ENCODE assay signal across 1 cellular context in genomic region chr16:56657555-56658430, GRCh38.
TF ChIP-seq lines count a peak whose summit lies in the region.

Gene MT1F, plus strand, starts transcription at chr16:56657959. Its CDS starts 100 bp downstream, at chr16:56658059.

TF ChIP-seq in GM12878, 131 proteins besides CTCF, POLR2A, EP300 and RAD21 (continued from another document):
- TF ChIP-seq, protein P1, sequence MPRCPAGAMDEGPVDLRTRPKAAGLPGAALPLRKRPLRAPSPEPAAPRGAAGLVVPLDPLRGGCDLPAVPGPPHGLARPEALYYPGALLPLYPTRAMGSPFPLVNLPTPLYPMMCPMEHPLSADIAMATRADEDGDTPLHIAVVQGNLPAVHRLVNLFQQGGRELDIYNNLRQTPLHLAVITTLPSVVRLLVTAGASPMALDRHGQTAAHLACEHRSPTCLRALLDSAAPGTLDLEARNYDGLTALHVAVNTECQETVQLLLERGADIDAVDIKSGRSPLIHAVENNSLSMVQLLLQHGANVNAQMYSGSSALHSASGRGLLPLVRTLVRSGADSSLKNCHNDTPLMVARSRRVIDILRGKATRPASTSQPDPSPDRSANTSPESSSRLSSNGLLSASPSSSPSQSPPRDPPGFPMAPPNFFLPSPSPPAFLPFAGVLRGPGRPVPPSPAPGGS (IDR thresholded peaks at IDR 0.05; ENCODE audit: borderline replicate concordance, insufficient read depth, low read depth, low read length, poor library complexity, severe bottlenecking), result no peak
- TF ChIP-seq, protein P2, sequence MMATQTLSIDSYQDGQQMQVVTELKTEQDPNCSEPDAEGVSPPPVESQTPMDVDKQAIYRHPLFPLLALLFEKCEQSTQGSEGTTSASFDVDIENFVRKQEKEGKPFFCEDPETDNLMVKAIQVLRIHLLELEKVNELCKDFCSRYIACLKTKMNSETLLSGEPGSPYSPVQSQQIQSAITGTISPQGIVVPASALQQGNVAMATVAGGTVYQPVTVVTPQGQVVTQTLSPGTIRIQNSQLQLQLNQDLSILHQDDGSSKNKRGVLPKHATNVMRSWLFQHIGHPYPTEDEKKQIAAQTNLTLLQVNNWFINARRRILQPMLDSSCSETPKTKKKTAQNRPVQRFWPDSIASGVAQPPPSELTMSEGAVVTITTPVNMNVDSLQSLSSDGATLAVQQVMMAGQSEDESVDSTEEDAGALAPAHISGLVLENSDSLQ (IDR thresholded peaks at IDR 0.05), result peak; percentile 32; the same call in 1 of the 2 replicates
- no peak for TF ChIP-seq TARDBP (IDR thresholded peaks at IDR 0.05; ENCODE audit: borderline replicate concordance)
- no peak for TF ChIP-seq SP1 (IDR thresholded peaks at IDR 0.05; ENCODE audit: low read depth, low read length)
- TF ChIP-seq RAD51 (IDR thresholded peaks at IDR 0.05), result no peak
- TF ChIP-seq, protein P3, sequence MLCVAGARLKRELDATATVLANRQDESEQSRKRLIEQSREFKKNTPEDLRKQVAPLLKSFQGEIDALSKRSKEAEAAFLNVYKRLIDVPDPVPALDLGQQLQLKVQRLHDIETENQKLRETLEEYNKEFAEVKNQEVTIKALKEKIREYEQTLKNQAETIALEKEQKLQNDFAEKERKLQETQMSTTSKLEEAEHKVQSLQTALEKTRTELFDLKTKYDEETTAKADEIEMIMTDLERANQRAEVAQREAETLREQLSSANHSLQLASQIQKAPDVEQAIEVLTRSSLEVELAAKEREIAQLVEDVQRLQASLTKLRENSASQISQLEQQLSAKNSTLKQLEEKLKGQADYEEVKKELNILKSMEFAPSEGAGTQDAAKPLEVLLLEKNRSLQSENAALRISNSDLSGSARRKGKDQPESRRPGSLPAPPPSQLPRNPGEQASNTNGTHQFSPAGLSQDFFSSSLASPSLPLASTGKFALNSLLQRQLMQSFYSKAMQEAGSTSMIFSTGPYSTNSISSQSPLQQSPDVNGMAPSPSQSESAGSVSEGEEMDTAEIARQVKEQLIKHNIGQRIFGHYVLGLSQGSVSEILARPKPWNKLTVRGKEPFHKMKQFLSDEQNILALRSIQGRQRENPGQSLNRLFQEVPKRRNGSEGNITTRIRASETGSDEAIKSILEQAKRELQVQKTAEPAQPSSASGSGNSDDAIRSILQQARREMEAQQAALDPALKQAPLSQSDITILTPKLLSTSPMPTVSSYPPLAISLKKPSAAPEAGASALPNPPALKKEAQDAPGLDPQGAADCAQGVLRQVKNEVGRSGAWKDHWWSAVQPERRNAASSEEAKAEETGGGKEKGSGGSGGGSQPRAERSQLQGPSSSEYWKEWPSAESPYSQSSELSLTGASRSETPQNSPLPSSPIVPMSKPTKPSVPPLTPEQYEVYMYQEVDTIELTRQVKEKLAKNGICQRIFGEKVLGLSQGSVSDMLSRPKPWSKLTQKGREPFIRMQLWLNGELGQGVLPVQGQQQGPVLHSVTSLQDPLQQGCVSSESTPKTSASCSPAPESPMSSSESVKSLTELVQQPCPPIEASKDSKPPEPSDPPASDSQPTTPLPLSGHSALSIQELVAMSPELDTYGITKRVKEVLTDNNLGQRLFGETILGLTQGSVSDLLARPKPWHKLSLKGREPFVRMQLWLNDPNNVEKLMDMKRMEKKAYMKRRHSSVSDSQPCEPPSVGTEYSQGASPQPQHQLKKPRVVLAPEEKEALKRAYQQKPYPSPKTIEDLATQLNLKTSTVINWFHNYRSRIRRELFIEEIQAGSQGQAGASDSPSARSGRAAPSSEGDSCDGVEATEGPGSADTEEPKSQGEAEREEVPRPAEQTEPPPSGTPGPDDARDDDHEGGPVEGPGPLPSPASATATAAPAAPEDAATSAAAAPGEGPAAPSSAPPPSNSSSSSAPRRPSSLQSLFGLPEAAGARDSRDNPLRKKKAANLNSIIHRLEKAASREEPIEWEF (IDR thresholded peaks at IDR 0.05; ENCODE audit: insufficient replicate concordance, low read depth, low read length), result no peak
- no peak for TF ChIP-seq MEF2B (IDR thresholded peaks at IDR 0.05; ENCODE audit: partially characterized antibody, poor library complexity, severe bottlenecking)
- TF ChIP-seq, protein P4, sequence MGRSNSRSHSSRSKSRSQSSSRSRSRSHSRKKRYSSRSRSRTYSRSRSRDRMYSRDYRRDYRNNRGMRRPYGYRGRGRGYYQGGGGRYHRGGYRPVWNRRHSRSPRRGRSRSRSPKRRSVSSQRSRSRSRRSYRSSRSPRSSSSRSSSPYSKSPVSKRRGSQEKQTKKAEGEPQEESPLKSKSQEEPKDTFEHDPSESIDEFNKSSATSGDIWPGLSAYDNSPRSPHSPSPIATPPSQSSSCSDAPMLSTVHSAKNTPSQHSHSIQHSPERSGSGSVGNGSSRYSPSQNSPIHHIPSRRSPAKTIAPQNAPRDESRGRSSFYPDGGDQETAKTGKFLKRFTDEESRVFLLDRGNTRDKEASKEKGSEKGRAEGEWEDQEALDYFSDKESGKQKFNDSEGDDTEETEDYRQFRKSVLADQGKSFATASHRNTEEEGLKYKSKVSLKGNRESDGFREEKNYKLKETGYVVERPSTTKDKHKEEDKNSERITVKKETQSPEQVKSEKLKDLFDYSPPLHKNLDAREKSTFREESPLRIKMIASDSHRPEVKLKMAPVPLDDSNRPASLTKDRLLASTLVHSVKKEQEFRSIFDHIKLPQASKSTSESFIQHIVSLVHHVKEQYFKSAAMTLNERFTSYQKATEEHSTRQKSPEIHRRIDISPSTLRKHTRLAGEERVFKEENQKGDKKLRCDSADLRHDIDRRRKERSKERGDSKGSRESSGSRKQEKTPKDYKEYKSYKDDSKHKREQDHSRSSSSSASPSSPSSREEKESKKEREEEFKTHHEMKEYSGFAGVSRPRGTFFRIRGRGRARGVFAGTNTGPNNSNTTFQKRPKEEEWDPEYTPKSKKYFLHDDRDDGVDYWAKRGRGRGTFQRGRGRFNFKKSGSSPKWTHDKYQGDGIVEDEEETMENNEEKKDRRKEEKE (IDR thresholded peaks at IDR 0.05), result no peak
- TF ChIP-seq E4F1 (IDR thresholded peaks at IDR 0.05; ENCODE audit: borderline replicate concordance, partially characterized antibody), result no peak
- no peak for TF ChIP-seq STAT3 (IDR thresholded peaks at IDR 0.05; ENCODE audit: low read depth, low read length)
TF ChIP-seq in GM12878: peak in this region for 3.
